Comparison of ENCODE assay signal across 17 cellular contexts in the genomic region with DNA sequence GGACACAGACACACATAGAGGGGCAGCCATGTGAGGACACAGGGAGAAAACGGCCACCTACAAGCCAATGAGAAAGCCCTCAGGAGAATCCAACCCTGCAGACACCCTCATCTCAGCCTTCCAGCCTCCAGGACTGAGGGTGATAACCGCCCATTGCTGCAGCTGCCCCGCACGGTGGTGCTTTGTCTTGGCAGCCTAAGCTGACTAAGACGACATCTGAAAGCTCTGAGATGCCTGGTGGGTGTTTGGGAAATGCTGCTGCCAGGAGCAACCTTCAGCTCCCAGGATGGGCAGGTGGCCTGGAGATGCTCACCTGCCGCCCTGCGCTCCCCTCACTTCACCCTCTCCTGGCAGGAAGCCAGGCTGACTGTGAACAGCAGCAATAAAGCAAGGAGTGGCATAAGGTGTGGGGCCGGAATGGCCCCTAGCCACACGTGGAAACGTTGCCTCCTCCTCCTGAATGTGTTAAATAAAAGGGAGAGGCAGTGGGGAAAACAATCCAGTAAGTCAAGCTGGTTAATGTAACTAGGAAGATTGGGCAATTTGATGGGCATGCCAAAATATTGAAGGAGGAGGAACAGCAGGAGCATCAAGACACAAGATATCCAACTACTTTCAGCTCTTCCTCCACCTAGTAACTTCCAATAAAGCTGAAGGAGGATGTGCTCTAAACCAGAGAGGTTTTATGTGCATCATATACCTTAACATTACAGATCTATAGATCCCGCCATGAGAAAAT.
DNase-seq lines count a peak whose midpoint lies in the region; ATAC-seq lines count a peak whose summit lies in the region.
"Had no signal": no experiment of that assay in that cellular context is flagged by ENCODE, and none has a peak within 500 bp of the region (broad histone marks: within the 10 kb centered on the region; RNA-seq: fewer than 3 reads in every experiment).

No MANE protein-coding gene starts in this region.

- no peak for ATAC-seq in GM19035 (IDR thresholded peaks at IDR 0.05; ENCODE audit: unreplicated experiment)
- no peak for ATAC-seq in HG03139 (IDR thresholded peaks at IDR 0.05; ENCODE audit: unreplicated experiment)
- ATAC-seq in GM21423 (IDR thresholded peaks at IDR 0.05; ENCODE audit: unreplicated experiment), result no peak
- ATAC-seq: stimulated activated effector memory CD8-positive, alpha-beta T cell treated with anti-CD3 and anti-CD28 coated beads, Interleukin-12 subunit alpha, Interleukin-12 subunit beta, amount 100 ng/mL, for 72 hours had no signal

- peak; percentile 88 for DNase-seq in COR-L47 (lab: John Stamatoyannopoulos, UW)
- DNase-seq in NCI-H1417 (lab: John Stamatoyannopoulos, UW), result peak in 2 of 3 experiments; percentile 91 to 97
- DNase-seq in NCI-H774 (lab: John Stamatoyannopoulos, UW), result peak; percentile 81
- DNase-seq in mesenteric fat pad (ENCODE audit: low spot score), result peak; percentile 81
- DNase-seq in NCI-H1436 treated with DMSO at 0.1 percent for 48 hours (lab: John Stamatoyannopoulos, UW), result no peak
- DNase-seq: activated CD4-positive, alpha-beta memory T cell treated with anti-CD3 and anti-CD28 coated beads, Interleukin-2, amount 10 ng/mL, durations not matched to agents 7 days and 5 days; activated naive CD4-positive, alpha-beta T cell; H9; hippocampal formation; mammary epithelial cell; NCI-H1436; stimulated activated CD4-positive, alpha-beta T cell treated with anti-CD3 and anti-CD28 coated beads, Interleukin-2, amount 100 ng/mL, for 48 hours; T-helper 9 cell had no signal
